30 cellular contexts compared by ENCODE assay signal in the genomic region with DNA sequence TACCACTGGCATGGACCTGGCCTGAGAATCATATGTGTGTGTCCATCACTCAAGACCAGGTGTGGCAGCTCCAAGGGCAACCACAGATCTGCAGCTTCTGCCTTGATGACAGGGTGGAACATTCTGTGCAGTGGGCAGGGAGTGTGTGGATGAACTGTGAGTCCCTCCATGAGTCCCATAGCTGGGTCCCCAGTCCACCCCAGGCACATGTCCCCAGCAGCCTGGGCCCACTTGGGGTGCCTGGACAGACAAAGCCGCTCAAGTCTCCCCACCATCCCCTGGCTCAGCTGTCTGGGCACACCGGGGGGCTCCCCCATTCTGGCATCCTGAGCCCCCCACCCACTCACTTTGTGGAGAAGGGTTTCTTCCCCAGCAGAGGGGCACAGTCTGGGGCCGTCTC. TPM values are rescaled to one million over a fixed set of nuclear protein-coding genes. Genes with fewer than 3 reads are reported as not detected.
"Had no signal": no experiment of that assay in that cellular context is flagged by ENCODE, and none has a peak within 500 bp of the region (broad histone marks: within the 10 kb centered on the region; RNA-seq: fewer than 3 reads in every experiment).

No MANE protein-coding gene starts in this region.

- H3K9me3 Mint-ChIP-seq: activated CD4-positive, alpha-beta memory T cell treated with anti-CD3 and anti-CD28 coated beads, Interleukin-2, amount 10 ng/mL, durations not matched to agents 7 days and 5 days; activated CD4-positive, alpha-beta T cell treated with anti-CD3 and anti-CD28 coated beads, Interleukin-2, amount 10 ng/mL, durations not matched to agents 24 days and 14 days; activated naive CD4-positive, alpha-beta T cell treated with anti-CD3 and anti-CD28 coated beads, Interleukin-2, amount 50 U/mL, for 72 hours; activated T-helper 1 cell treated with anti-CD3 and anti-CD28 coated beads, Interleukin-12 subunit alpha, Interleukin-12 subunit beta, Interleukin-2, Interleukin-4 antibody, amounts not matched to agents 30 ng/mL and 10 ng/mL and 1 ng/mL, durations not matched to agents 14 hours and 24 hours and 36 hours; endodermal cell; naive B cell had no signal

- H3K4me3 Mint-ChIP-seq: activated CD4-positive, alpha-beta memory T cell treated with anti-CD3 and anti-CD28 coated beads, Interleukin-2, amount 10 ng/mL, durations not matched to agents 7 days and 5 days; activated CD4-positive, alpha-beta T cell treated with anti-CD3 and anti-CD28 coated beads, Interleukin-2, amount 10 ng/mL, durations not matched to agents 24 days and 14 days; activated T-helper 1 cell treated with anti-CD3 and anti-CD28 coated beads, Interleukin-12 subunit alpha, Interleukin-12 subunit beta, Interleukin-2, Interleukin-4 antibody, amounts not matched to agents 30 ng/mL and 10 ng/mL and 1 ng/mL, durations not matched to agents 14 hours and 24 hours and 36 hours; endodermal cell; naive B cell had no signal

- H3K27ac ChIP-seq: coronary artery, heart right ventricle, lower lobe of right lung, thoracic aorta, VCaP had no signal

- DNase-seq: activated CD4-positive, alpha-beta memory T cell treated with anti-CD3 and anti-CD28 coated beads, Interleukin-2, amount 10 ng/mL, durations not matched to agents 7 days and 5 days; activated CD4-positive, alpha-beta T cell treated with anti-CD3 and anti-CD28 coated beads, Interleukin-2, amount 10 ng/mL, durations not matched to agents 24 days and 14 days; activated gamma-delta T cell treated with Interleukin-2 at 50 U/mL for 16 hours; heart right ventricle; lower lobe of right lung; naive B cell; stimulated activated CD4-positive, alpha-beta T cell treated with anti-CD3 and anti-CD28 coated beads, Interleukin-2, amount 100 ng/mL, for 48 hours; stimulated activated CD8-positive, alpha-beta memory T cell treated with anti-CD3 and anti-CD28 coated beads, Interleukin-4, amount 100 ng/mL, for 48 hours; stimulated activated naive CD4-positive, alpha-beta T cell treated with Interleukin-2 at 50 U/mL for 16 hours had no signal

- H3K4me1 ChIP-seq: heart right ventricle, lower lobe of right lung had no signal

- H3K4me1 Mint-ChIP-seq: activated CD4-positive, alpha-beta memory T cell treated with anti-CD3 and anti-CD28 coated beads, Interleukin-2, amount 10 ng/mL, durations not matched to agents 7 days and 5 days; activated CD4-positive, alpha-beta T cell treated with anti-CD3 and anti-CD28 coated beads, Interleukin-2, amount 10 ng/mL, durations not matched to agents 24 days and 14 days; endodermal cell had no signal

- ATAC-seq: activated CD4-positive, CD25-positive, alpha-beta regulatory T cell treated with anti-CD3 and anti-CD28 coated beads, Interleukin-2, amount 50 U/mL, for 24 hours; activated naive CD4-positive, alpha-beta T cell treated with anti-CD3 and anti-CD28 coated beads, Interleukin-2, amount 50 U/mL, for 72 hours; heart right ventricle; left lobe of liver; sciatic nerve had no signal

- H3K36me3 Mint-ChIP-seq: activated naive CD4-positive, alpha-beta T cell treated with anti-CD3 and anti-CD28 coated beads, Interleukin-2, amount 50 U/mL, for 72 hours; naive B cell had no signal

- H3K4me2 ChIP-seq: smooth muscle cell had no signal

- H3K36me3 ChIP-seq: heart right ventricle, lower lobe of right lung, thoracic aorta had no signal

- H3K9me3 ChIP-seq: heart right ventricle, lower lobe of right lung, thoracic aorta had no signal

- H3K27me3 Mint-ChIP-seq: activated CD4-positive, alpha-beta memory T cell treated with anti-CD3 and anti-CD28 coated beads, Interleukin-2, amount 10 ng/mL, durations not matched to agents 7 days and 5 days; activated CD4-positive, alpha-beta T cell treated with anti-CD3 and anti-CD28 coated beads, Interleukin-2, amount 10 ng/mL, durations not matched to agents 24 days and 14 days had no signal

- H3K4me3 ChIP-seq: coronary artery, heart right ventricle, lower lobe of right lung, smooth muscle cell, thoracic aorta had no signal

- H3K27ac Mint-ChIP-seq: activated CD4-positive, alpha-beta memory T cell treated with anti-CD3 and anti-CD28 coated beads, Interleukin-2, amount 10 ng/mL, durations not matched to agents 7 days and 5 days; activated CD4-positive, alpha-beta T cell treated with anti-CD3 and anti-CD28 coated beads, Interleukin-2, amount 10 ng/mL, durations not matched to agents 24 days and 14 days; activated naive CD4-positive, alpha-beta T cell treated with anti-CD3 and anti-CD28 coated beads, Interleukin-2, amount 50 U/mL, for 72 hours; activated T-helper 1 cell treated with anti-CD3 and anti-CD28 coated beads, Interleukin-12 subunit alpha, Interleukin-12 subunit beta, Interleukin-2, Interleukin-4 antibody, amounts not matched to agents 30 ng/mL and 10 ng/mL and 1 ng/mL, durations not matched to agents 14 hours and 24 hours and 36 hours; endodermal cell; naive B cell had no signal

RNA-seq across cellular contexts. Expression of a gene that starts 4.6 kb away (rescaled TPM):
- total RNA-seq: activated CD4-positive, alpha-beta memory T cell treated with anti-CD3 and anti-CD28 coated beads, Interleukin-2, amount 10 ng/mL, durations not matched to agents 7 days and 5 days; activated CD4-positive, alpha-beta T cell treated with anti-CD3 and anti-CD28 coated beads, Interleukin-2, amount 10 ng/mL, durations not matched to agents 24 days and 14 days; activated naive CD4-positive, alpha-beta T cell treated with anti-CD3 and anti-CD28 coated beads, Interleukin-2, amount 50 U/mL, for 72 hours; activated T-helper 1 cell treated with anti-CD3 and anti-CD28 coated beads, Interleukin-12 subunit alpha, Interleukin-12 subunit beta, Interleukin-2, Interleukin-4 antibody, amounts not matched to agents 30 ng/mL and 10 ng/mL and 1 ng/mL, durations not matched to agents 14 hours and 24 hours and 36 hours; endodermal cell; fibroblast of villous mesenchyme; left lobe of liver; lower lobe of right lung; mucosa of gallbladder; T-helper 2 cell treated with Interferon-gamma antibody and Interleukin-4, amounts not matched to agents 100 ng/mL and 5 ng/mL, for 36 hours; urinary bladder had no signal
- polyA plus RNA-seq: neural cell had no signal

RNA-seq across cellular contexts. Expression of a gene that starts 7.2 kb away (rescaled TPM):
- total RNA-seq: activated CD4-positive, alpha-beta memory T cell treated with anti-CD3 and anti-CD28 coated beads, Interleukin-2, amount 10 ng/mL, durations not matched to agents 7 days and 5 days; activated CD4-positive, alpha-beta T cell treated with anti-CD3 and anti-CD28 coated beads, Interleukin-2, amount 10 ng/mL, durations not matched to agents 24 days and 14 days; activated T-helper 1 cell treated with anti-CD3 and anti-CD28 coated beads, Interleukin-12 subunit alpha, Interleukin-12 subunit beta, Interleukin-2, Interleukin-4 antibody, amounts not matched to agents 30 ng/mL and 10 ng/mL and 1 ng/mL, durations not matched to agents 14 hours and 24 hours and 36 hours; endodermal cell; heart right ventricle; left lobe of liver; mesenteric fat pad; mucosa of gallbladder; sciatic nerve; T-helper 2 cell treated with Interferon-gamma antibody and Interleukin-4, amounts not matched to agents 100 ng/mL and 5 ng/mL, for 36 hours had no signal
- polyA plus RNA-seq: neural cell had no signal

RNA-seq across cellular contexts. Expression of a gene that starts 30.4 kb away (rescaled TPM):
- total RNA-seq: activated CD4-positive, alpha-beta memory T cell treated with anti-CD3 and anti-CD28 coated beads, Interleukin-2, amount 10 ng/mL, durations not matched to agents 7 days and 5 days; activated CD4-positive, alpha-beta T cell treated with anti-CD3 and anti-CD28 coated beads, Interleukin-2, amount 10 ng/mL, durations not matched to agents 24 days and 14 days; activated naive CD4-positive, alpha-beta T cell treated with anti-CD3 and anti-CD28 coated beads, Interleukin-2, amount 50 U/mL, for 72 hours; activated T-helper 1 cell treated with anti-CD3 and anti-CD28 coated beads, Interleukin-12 subunit alpha, Interleukin-12 subunit beta, Interleukin-2, Interleukin-4 antibody, amounts not matched to agents 30 ng/mL and 10 ng/mL and 1 ng/mL, durations not matched to agents 14 hours and 24 hours and 36 hours; endodermal cell; epithelial cell of proximal tubule; fibroblast of villous mesenchyme; heart right ventricle; kidney epithelial cell; left lobe of liver; lower lobe of right lung; T-helper 2 cell treated with Interferon-gamma antibody and Interleukin-4, amounts not matched to agents 100 ng/mL and 5 ng/mL, for 36 hours; urinary bladder had no signal
- polyA plus RNA-seq: neural cell had no signal

RNA-seq across cellular contexts. Expression of a gene that starts 45.3 kb away (rescaled TPM):
- total RNA-seq: activated CD4-positive, alpha-beta memory T cell treated with anti-CD3 and anti-CD28 coated beads, Interleukin-2, amount 10 ng/mL, durations not matched to agents 7 days and 5 days; activated CD4-positive, alpha-beta T cell treated with anti-CD3 and anti-CD28 coated beads, Interleukin-2, amount 10 ng/mL, durations not matched to agents 24 days and 14 days; activated naive CD4-positive, alpha-beta T cell treated with anti-CD3 and anti-CD28 coated beads, Interleukin-2, amount 50 U/mL, for 72 hours; activated T-helper 1 cell treated with anti-CD3 and anti-CD28 coated beads, Interleukin-12 subunit alpha, Interleukin-12 subunit beta, Interleukin-2, Interleukin-4 antibody, amounts not matched to agents 30 ng/mL and 10 ng/mL and 1 ng/mL, durations not matched to agents 14 hours and 24 hours and 36 hours; endodermal cell; epithelial cell of proximal tubule; fibroblast of villous mesenchyme; heart right ventricle; kidney epithelial cell; left lobe of liver; lower lobe of right lung; mesenteric fat pad; mucosa of gallbladder; omental fat pad; renal cortical epithelial cell; sciatic nerve; T-helper 2 cell treated with Interferon-gamma antibody and Interleukin-4, amounts not matched to agents 100 ng/mL and 5 ng/mL, for 36 hours; urinary bladder had no signal
- polyA plus RNA-seq: adipose tissue, heart right ventricle, neural cell, smooth muscle cell, urinary bladder had no signal
